ENCODE assay signal across 1 cellular context in genomic region chr9:19229725-19230355, GRCh38.
A peak's percentile ranks its signal among the peaks of the same experiment; 100 is the strongest.
TF ChIP-seq lines count a peak whose summit lies in the region.

No MANE protein-coding gene starts in this region.

TF ChIP-seq in HEK293, 187 proteins besides CTCF, POLR2A, EP300 and RAD21 (continued from another document):
- TF ChIP-seq ZFP41 (tag by site-specific recombination; IDR thresholded peaks at IDR 0.05; ENCODE audit: borderline replicate concordance) (no peak), ZBTB17 (tag by site-specific recombination; IDR thresholded peaks at IDR 0.05) (peak; percentile 91), PRDM1 (tag by site-specific recombination; IDR thresholded peaks at IDR 0.05) (peak; percentile 40; the same call in 1 of the 2 replicates), KLF9 (tag by site-specific recombination; IDR thresholded peaks at IDR 0.05; ENCODE audit: low read depth) (peak; percentile 60; the same call in 1 of the 2 replicates), GLIS2 (tag by site-specific recombination; IDR thresholded peaks at IDR 0.05) (peak; percentile 74), ZNF571 (tag by site-specific recombination; IDR thresholded peaks at IDR 0.05) (no peak), PRDM6 (tag by site-specific recombination; IDR thresholded peaks at IDR 0.05) (no peak), FEZF1 (tag by site-specific recombination; IDR thresholded peaks at IDR 0.05) (no peak), ZBTB48 (tag by site-specific recombination; IDR thresholded peaks at IDR 0.05) (peak; percentile 80), ZNF155 (tag by site-specific recombination; IDR thresholded peaks at IDR 0.05) (no peak), SP3 (tag by site-specific recombination; IDR thresholded peaks at IDR 0.05) (peak; percentile 70), ZNF311 (tag by site-specific recombination; IDR thresholded peaks at IDR 0.05; ENCODE audit: borderline replicate concordance) (no peak), ZNF184 (tag by site-specific recombination; IDR thresholded peaks at IDR 0.05) (no peak), ZNF510 (tag by site-specific recombination; IDR thresholded peaks at IDR 0.05; ENCODE audit: insufficient replicate concordance) (no peak), BCL11B (tag by site-specific recombination; IDR thresholded peaks at IDR 0.05; ENCODE audit: low read depth) (peak; percentile 44; the same call in 1 of the 2 replicates), ZNF560 (tag by site-specific recombination; IDR thresholded peaks at IDR 0.05; ENCODE audit: borderline replicate concordance) (no peak), ZNF223 (tag by site-specific recombination; IDR thresholded peaks at IDR 0.05) (no peak), ZBTB7A (tag by site-specific recombination; IDR thresholded peaks at IDR 0.05; ENCODE audit: low read depth) (0 out of 2 replicates have a peak, but pooled peaks have one; percentile 50), ZNF23 (tag by site-specific recombination; IDR thresholded peaks at IDR 0.05; ENCODE audit: borderline replicate concordance) (no peak), ZNF843 (tag by site-specific recombination; IDR thresholded peaks at IDR 0.05) (no peak), EGR2 (tag by site-specific recombination; IDR thresholded peaks at IDR 0.05; ENCODE audit: low read depth) (no peak), KLF16 (tag by site-specific recombination; IDR thresholded peaks at IDR 0.05) (no peak; the same call in 1 of the 2 replicates), MYNN (tag by site-specific recombination; IDR thresholded peaks at IDR 0.05; ENCODE audit: borderline replicate concordance) (no peak), ZNF10 (tag by site-specific recombination; IDR thresholded peaks at IDR 0.05) (no peak), ZNF561 (tag by site-specific recombination; IDR thresholded peaks at IDR 0.05; ENCODE audit: borderline replicate concordance) (0 out of 2 replicates have a peak, but pooled peaks have one; percentile 15), HOXD13 (CRISPR knock-in tag; IDR thresholded peaks at IDR 0.05; ENCODE audit: borderline replicate concordance) (no peak), ZNF645 (tag by site-specific recombination; IDR thresholded peaks at IDR 0.05) (no peak), PRDM10 (tag by site-specific recombination; IDR thresholded peaks at IDR 0.05) (peak; percentile 89), ZNF501 (tag by site-specific recombination; IDR thresholded peaks at IDR 0.05) (no peak)
